Comparison of ENCODE assay signal across 14 cellular contexts in the genomic region with DNA sequence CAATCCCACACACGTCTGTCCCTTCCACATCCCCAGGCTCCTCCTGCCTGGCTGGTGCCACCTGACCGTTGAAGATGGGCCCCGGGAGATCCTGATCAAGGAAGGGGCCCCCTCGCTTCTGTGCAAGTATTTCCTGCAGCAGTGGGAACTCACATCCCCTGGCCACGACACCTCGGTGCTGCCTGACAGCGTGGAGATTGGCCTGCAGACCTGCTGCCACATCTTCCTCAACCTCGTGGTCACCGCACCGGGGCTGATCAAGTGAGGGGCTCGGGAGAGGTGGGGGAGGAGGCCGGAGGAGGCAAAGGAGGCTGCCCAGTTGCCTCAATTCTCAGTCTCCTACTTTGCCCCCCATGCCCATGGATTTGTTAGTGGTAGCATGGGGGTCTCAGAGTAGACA.
"Had no signal": no experiment of that assay in that cellular context is flagged by ENCODE, and none has a peak within 500 bp of the region (broad histone marks: within the 10 kb centered on the region; RNA-seq: fewer than 3 reads in every experiment).

No MANE protein-coding gene starts in this region.

- H3K27ac ChIP-seq: breast epithelium, epithelial cell of prostate, heart left ventricle, tibial artery had no signal

- ATAC-seq: activated T-cell treated with anti-CD3 and anti-CD28 coated beads, Interleukin-2, amount 50 U/mL, for 4 hours; heart left ventricle; sciatic nerve; WTC11 had no signal

- H3K27ac Mint-ChIP-seq: dendritic cell treated with granulocyte-macrophage colony-stimulating factor and Interleukin-4, amounts not matched to agents 40 ng/mL and 50 ng/mL, for 4 days; nephron progenitor cell; WTC11 had no signal

- DNase-seq: activated CD4-positive, alpha-beta T cell treated with anti-CD3 and anti-CD28 coated beads for 4 hours; activated naive CD4-positive, alpha-beta T cell; activated T-cell treated with anti-CD3 and anti-CD28 coated beads, Interleukin-2, amount 50 U/mL, for 4 hours; heart left ventricle; immature natural killer cell; nephron progenitor cell; SK-N-SH; T-helper 2 cell; tibial artery had no signal

- H3K9me3 Mint-ChIP-seq: activated T-cell treated with anti-CD3 and anti-CD28 coated beads, Interleukin-2, amount 50 U/mL, for 4 hours; dendritic cell treated with granulocyte-macrophage colony-stimulating factor and Interleukin-4, amounts not matched to agents 40 ng/mL and 50 ng/mL, for 4 days; immature natural killer cell; nephron progenitor cell; WTC11 had no signal

- H3K9me3 ChIP-seq: breast epithelium, heart left ventricle, SK-N-SH, tibial artery had no signal

- H3K4me3 Mint-ChIP-seq: activated T-cell treated with anti-CD3 and anti-CD28 coated beads, Interleukin-2, amount 50 U/mL, for 4 hours; dendritic cell treated with granulocyte-macrophage colony-stimulating factor and Interleukin-4, amounts not matched to agents 40 ng/mL and 50 ng/mL, for 4 days; immature natural killer cell; nephron progenitor cell; WTC11 had no signal

- H3K27me3 Mint-ChIP-seq: dendritic cell treated with granulocyte-macrophage colony-stimulating factor and Interleukin-4, amounts not matched to agents 40 ng/mL and 50 ng/mL, for 4 days had no signal

- H3K36me3 ChIP-seq: breast epithelium had no signal
